In the genomic region with DNA sequence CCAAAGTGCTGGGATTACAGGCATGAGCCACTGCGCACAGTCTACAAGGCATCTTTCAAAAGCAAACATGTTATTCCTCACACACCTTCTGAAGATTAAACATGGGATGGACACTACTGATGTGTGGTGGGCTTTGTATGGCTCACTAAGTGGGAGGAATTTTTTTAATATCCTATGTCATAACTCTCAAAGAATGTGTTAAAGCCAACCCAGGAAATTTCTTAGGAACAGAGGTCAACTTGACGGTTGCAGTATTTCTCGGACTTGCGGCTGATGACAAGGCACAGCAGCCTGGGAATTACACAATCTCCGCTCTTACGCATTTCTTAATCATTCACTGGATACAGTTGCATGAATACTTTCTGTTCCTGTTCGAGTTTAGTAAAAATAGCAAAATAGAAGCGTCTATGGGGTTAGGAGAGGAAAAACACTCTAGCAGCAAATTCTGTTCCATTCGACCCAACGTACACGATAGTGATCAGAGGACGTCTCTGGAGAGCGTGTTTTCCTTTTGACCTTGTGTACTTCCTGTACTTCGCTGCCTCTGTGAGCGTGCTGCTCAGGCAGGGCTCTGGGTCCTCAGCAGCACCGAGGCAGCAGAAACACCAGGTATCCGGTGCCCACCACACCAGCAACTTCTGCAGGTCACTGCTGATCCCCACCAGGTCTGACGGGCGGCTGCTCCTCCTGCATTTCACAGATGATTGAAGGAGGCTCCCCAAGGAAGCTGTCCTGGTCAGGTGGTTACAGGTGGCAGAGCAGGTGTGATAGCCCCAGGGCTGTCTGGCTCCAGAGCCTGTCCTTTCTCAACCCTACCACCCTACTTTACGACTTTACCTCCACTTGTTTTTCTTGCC, we compare ENCODE assay signal across 1 cellular context.
TF ChIP-seq lines count a peak whose summit lies in the region.

No MANE protein-coding gene starts in this region.

TF ChIP-seq in GM23338, 12 proteins besides CTCF, POLR2A, EP300 and RAD21 (continued from another document):
- TF ChIP-seq, protein P1, sequence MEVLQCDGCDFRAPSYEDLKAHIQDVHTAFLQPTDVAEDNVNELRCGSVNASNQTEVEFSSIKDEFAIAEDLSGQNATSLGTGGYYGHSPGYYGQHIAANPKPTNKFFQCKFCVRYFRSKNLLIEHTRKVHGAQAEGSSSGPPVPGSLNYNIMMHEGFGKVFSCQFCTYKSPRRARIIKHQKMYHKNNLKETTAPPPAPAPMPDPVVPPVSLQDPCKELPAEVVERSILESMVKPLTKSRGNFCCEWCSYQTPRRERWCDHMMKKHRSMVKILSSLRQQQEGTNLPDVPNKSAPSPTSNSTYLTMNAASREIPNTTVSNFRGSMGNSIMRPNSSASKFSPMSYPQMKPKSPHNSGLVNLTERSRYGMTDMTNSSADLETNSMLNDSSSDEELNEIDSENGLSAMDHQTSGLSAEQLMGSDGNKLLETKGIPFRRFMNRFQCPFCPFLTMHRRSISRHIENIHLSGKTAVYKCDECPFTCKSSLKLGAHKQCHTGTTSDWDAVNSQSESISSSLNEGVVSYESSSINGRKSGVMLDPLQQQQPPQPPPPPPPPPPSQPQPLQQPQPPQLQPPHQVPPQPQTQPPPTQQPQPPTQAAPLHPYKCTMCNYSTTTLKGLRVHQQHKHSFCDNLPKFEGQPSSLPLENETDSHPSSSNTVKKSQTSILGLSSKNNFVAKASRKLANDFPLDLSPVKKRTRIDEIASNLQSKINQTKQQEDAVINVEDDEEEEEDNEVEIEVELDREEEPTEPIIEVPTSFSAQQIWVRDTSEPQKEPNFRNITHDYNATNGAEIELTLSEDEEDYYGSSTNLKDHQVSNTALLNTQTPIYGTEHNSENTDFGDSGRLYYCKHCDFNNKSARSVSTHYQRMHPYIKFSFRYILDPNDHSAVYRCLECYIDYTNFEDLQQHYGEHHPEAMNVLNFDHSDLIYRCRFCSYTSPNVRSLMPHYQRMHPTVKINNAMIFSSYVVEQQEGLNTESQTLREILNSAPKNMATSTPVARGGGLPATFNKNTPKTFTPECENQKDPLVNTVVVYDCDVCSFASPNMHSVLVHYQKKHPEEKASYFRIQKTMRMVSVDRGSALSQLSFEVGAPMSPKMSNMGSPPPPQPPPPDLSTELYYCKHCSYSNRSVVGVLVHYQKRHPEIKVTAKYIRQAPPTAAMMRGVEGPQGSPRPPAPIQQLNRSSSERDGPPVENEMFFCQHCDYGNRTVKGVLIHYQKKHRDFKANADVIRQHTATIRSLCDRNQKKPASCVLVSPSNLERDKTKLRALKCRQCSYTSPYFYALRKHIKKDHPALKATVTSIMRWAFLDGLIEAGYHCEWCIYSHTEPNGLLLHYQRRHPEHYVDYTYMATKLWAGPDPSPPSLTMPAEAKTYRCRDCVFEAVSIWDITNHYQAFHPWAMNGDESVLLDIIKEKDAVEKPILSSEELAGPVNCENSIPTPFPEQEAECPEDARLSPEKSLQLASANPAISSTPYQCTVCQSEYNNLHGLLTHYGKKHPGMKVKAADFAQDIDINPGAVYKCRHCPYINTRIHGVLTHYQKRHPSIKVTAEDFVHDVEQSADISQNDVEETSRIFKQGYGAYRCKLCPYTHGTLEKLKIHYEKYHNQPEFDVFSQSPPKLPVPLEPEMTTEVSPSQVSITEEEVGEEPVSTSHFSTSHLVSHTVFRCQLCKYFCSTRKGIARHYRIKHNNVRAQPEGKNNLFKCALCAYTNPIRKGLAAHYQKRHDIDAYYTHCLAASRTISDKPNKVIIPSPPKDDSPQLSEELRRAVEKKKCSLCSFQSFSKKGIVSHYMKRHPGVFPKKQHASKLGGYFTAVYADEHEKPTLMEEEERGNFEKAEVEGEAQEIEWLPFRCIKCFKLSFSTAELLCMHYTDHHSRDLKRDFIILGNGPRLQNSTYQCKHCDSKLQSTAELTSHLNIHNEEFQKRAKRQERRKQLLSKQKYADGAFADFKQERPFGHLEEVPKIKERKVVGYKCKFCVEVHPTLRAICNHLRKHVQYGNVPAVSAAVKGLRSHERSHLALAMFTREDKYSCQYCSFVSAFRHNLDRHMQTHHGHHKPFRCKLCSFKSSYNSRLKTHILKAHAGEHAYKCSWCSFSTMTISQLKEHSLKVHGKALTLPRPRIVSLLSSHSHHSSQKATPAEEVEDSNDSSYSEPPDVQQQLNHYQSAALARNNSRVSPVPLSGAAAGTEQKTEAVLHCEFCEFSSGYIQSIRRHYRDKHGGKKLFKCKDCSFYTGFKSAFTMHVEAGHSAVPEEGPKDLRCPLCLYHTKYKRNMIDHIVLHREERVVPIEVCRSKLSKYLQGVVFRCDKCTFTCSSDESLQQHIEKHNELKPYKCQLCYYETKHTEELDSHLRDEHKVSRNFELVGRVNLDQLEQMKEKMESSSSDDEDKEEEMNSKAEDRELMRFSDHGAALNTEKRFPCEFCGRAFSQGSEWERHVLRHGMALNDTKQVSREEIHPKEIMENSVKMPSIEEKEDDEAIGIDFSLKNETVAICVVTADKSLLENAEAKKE (CRISPR knock-in tag; IDR thresholded peaks at IDR 0.05) = no peak
TF ChIP-seq in GM23338: peak in this region for 0.
